Comparison of ENCODE assay signal across 16 cellular contexts in the genomic region with DNA sequence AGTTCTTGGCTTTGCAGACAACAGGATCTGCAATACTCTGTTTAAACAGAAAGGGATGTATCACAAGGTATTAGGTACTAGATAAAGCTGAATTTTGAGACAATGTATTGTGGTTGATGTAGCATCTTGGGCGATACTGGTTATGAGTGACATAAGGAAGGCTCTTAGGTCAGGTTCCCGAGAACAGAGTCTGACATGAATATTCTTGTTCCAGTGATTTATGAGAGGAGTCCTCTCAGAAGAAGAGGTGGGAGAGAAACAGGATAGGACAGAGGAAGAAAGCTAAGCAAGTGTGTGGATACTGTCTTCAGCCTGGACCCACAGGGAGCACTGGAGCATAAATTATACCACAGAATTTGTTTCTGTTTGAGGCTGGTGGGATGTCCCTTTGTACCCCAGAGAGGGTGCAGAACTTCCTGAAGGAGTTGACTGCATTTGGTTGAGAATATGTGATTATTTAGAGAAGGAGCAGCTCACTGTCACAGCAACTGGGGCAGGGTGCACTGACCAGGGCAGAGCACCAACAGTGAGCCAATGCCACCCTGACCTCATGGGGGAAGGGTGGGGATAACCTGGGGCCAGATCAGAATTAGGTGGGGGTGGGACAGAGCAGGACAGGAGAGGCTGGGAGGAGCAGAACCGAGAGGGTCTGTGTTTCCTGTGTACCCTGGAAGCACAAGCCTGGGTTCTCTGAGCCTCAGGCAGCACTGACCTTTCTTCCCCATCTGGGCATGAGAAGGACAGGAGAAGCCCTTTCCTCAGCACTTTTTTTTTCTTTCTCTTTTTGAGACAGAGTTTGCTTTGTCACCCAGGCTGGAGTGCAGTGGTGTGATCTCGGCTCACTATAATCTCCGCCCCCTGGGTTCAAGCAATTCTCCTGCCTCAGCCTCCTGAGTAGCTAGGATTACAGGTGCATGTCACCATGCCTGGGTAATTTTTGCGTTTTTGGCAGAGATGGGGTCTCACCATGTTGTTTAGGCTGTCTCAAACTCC. TPM values are rescaled to one million over a fixed set of nuclear protein-coding genes. Genes with fewer than 3 reads are reported as not detected.
DNase-seq lines count a peak whose midpoint lies in the region; ATAC-seq and TF ChIP-seq lines count a peak whose summit lies in the region.
"Had no signal": no experiment of that assay in that cellular context is flagged by ENCODE, and none has a peak within 500 bp of the region (broad histone marks: within the 10 kb centered on the region; RNA-seq: fewer than 3 reads in every experiment).

No MANE protein-coding gene starts in this region.

- TF ChIP-seq CTCF in OCI-LY3 (IDR thresholded peaks at IDR 0.05; ENCODE audit: low read depth, low read length), result no peak
- no peak for TF ChIP-seq CTCF in liver (IDR thresholded peaks at IDR 0.05; ENCODE audit: low read depth, low read length, missing input control)
- no peak for TF ChIP-seq CTCF in Peyer's patch (IDR thresholded peaks at IDR 0.05)

- 46% methylated on average over 6 of the region's 6 CpGs for WGBS in liver

- peaks cover 63% of the 10 kb centered on the region for H3K4me1 ChIP-seq in BLaER1
- H3K4me1 ChIP-seq in OCI-LY3 (ENCODE audit: low read length), result peaks cover 23% of the 10 kb centered on the region
- H3K4me1 ChIP-seq in liver (ENCODE audit: control insufficient read depth in 4 of 4, insufficient read depth in 4 of 4, low read length in 3 of 4), result peaks cover 4 to 31% (median 26%) of the 10 kb centered on the region in 4 donors
- peaks cover 0 to 8% (median 0%) of the 10 kb centered on the region in 4 donors for H3K4me1 ChIP-seq in Peyer's patch

- H2AFZ ChIP-seq in OCI-LY3 (ENCODE audit: low read depth, low read length), result no peak overlapping the region

- H3K27me3 ChIP-seq in BLaER1 (no peaks in the 10 kb centered on the region), OCI-LY3 (ENCODE audit: low read depth, low read length) (peaks cover 4% of the 10 kb centered on the region; the same call in 1 of the 2 replicates), liver (ENCODE audit: control insufficient read depth in 4 of 4, insufficient read depth in 4 of 4, low read length in 3 of 4) (no peaks in the 10 kb centered on the region), Peyer's patch (no peaks in the 10 kb centered on the region)
- H3K27me3 ChIP-seq: ovary had no signal

- peaks cover 15% of the 10 kb centered on the region for H3K27me3 Mint-ChIP-seq in activated naive CD4-positive, alpha-beta T cell treated with anti-CD3 and anti-CD28 coated beads for 36 hours (ENCODE audit: low read depth)

- DNase-seq in activated naive CD4-positive, alpha-beta T cell treated with anti-CD3 and anti-CD28 coated beads for 36 hours, result no peak
- DNase-seq in stimulated activated CD4-positive, alpha-beta T cell treated with anti-CD3 and anti-CD28 coated beads, Interleukin-4, amount 100 ng/mL, for 1 hour, result no peak
- no peak for DNase-seq in Peyer's patch
- DNase-seq: activated CD4-positive, CD25-positive, alpha-beta regulatory T cell; DMS 273 treated with DMSO at 0.1 percent for 48 hours; midbrain; NCI-H1092 treated with DMSO at 0.1 percent for 48 hours; ovary; SW 1271 had no signal

- H3K36me3 ChIP-seq in BLaER1 (no peaks in the 10 kb centered on the region), OCI-LY3 (replicated peaks; ENCODE audit: low read depth, low read length) (no peaks in the 10 kb centered on the region), liver (ENCODE audit: control insufficient read depth in 4 of 4, insufficient read depth in 3 of 4, low read depth in 1 of 4, low read length in 3 of 4) (no peaks in the 10 kb centered on the region), Peyer's patch (no peaks in the 10 kb centered on the region)
- H3K36me3 ChIP-seq: ovary had no signal

- H3K4me1 Mint-ChIP-seq in activated naive CD4-positive, alpha-beta T cell treated with anti-CD3 and anti-CD28 coated beads for 36 hours (ENCODE audit: low read depth), result peaks cover 2% of the 10 kb centered on the region
- H3K4me1 Mint-ChIP-seq: central memory CD8-positive, alpha-beta T cell had no signal

- H3K4me3 ChIP-seq in BLaER1 (peak overlapping the region; percentile 57), OCI-LY3 (ENCODE audit: low read length) (0 out of 2 replicates have a peak overlapping the region, but pooled peaks have one; percentile 10), liver (ENCODE audit: low read depth in 1 of 3, low read length in 3 of 3) (no peak overlapping the region), Peyer's patch (no peak overlapping the region)
- H3K4me3 ChIP-seq: ovary had no signal

- CTCF ChIA-PET in activated naive CD4-positive, alpha-beta T cell treated with anti-CD3 and anti-CD28 coated beads for 36 hours (lab: Charles Lee), result interaction anchor here (0.6 to 1.7 kb wide), 2 partner anchors 19 to 20 kb away, joined by 3 to 6 read pairs; no protein-coding TSS in a partner anchor

- peak overlapping the region; percentile 83 for H3K27ac ChIP-seq in BLaER1
- no peak overlapping the region for H3K27ac ChIP-seq in OCI-LY3 (ENCODE audit: low read length)
- peak overlapping the region; percentile 35 to 61 for H3K27ac ChIP-seq in liver (ENCODE audit: low read depth in 1 of 2, low read length in 2 of 2)
- H3K27ac ChIP-seq in Peyer's patch, result peak overlapping the region in 1 of 4 donors; percentile 38
- H3K27ac ChIP-seq: ovary had no signal

- peak overlapping the region; percentile 57 for H3K9ac ChIP-seq in BLaER1
- no peak overlapping the region for H3K9ac ChIP-seq in OCI-LY3 (ENCODE audit: low read length)
- H3K9ac ChIP-seq in liver (ENCODE audit: low read depth in 1 of 2, low read length in 2 of 2), result no peak overlapping the region

- H4K20me1 ChIP-seq in BLaER1, result no peaks in the 10 kb centered on the region
- no peaks in the 10 kb centered on the region for H4K20me1 ChIP-seq in OCI-LY3 (ENCODE audit: insufficient read depth, low read length)

- peak; percentile 38 for ATAC-seq in GM18505 (IDR thresholded peaks at IDR 0.05; ENCODE audit: unreplicated experiment)
- ATAC-seq in GM18870 (IDR thresholded peaks at IDR 0.05; ENCODE audit: unreplicated experiment), result no peak

- TF ChIP-seq POLR2A in GM18505 (IDR thresholded peaks at IDR 0.05; ENCODE audit: borderline replicate concordance, extremely low read depth, insufficient read depth, insufficient read length) (no peak), Peyer's patch (IDR thresholded peaks at IDR 0.05) (no peak)

- no peaks in the 10 kb centered on the region for H3K9me3 Mint-ChIP-seq in activated naive CD4-positive, alpha-beta T cell treated with anti-CD3 and anti-CD28 coated beads for 36 hours
- H3K9me3 Mint-ChIP-seq: activated naive CD4-positive, alpha-beta T cell treated with anti-CD3 and anti-CD28 coated beads, Interleukin-2, amount 50 U/mL, for 24 hours; central memory CD8-positive, alpha-beta T cell had no signal

- H3K9me3 ChIP-seq in BLaER1 (peaks cover 5% of the 10 kb centered on the region; the same call in 1 of the 2 replicates), OCI-LY3 (ENCODE audit: insufficient read depth, low read length) (no peaks in the 10 kb centered on the region), liver (ENCODE audit: control insufficient read depth in 4 of 4, low read length in 3 of 4) (no peaks in the 10 kb centered on the region), Peyer's patch (no peaks in the 10 kb centered on the region)
- H3K9me3 ChIP-seq: ovary had no signal

- peak overlapping the region; percentile 99 for H3K4me2 ChIP-seq in BLaER1
- H3K4me2 ChIP-seq in OCI-LY3 (ENCODE audit: low read length), result peak overlapping the region; percentile 70

- TF ChIP-seq RAD21 in liver (IDR thresholded peaks at IDR 0.05), result no peak

- H3K79me2 ChIP-seq in OCI-LY3 (ENCODE audit: low read length), result no peaks in the 10 kb centered on the region

- intact Hi-C loops in activated naive CD4-positive, alpha-beta T cell treated with anti-CD3 and anti-CD28 coated beads for 36 hours (cut with micrococcal nuclease), result no loop called here

- H3K4me3 Mint-ChIP-seq in activated naive CD4-positive, alpha-beta T cell treated with anti-CD3 and anti-CD28 coated beads for 36 hours, result no peak overlapping the region
- H3K4me3 Mint-ChIP-seq: activated naive CD4-positive, alpha-beta T cell treated with anti-CD3 and anti-CD28 coated beads, Interleukin-2, amount 50 U/mL, for 24 hours; central memory CD8-positive, alpha-beta T cell had no signal

- H3K27ac Mint-ChIP-seq in activated naive CD4-positive, alpha-beta T cell treated with anti-CD3 and anti-CD28 coated beads for 36 hours, result no peak overlapping the region
- H3K27ac Mint-ChIP-seq: activated naive CD4-positive, alpha-beta T cell treated with anti-CD3 and anti-CD28 coated beads, Interleukin-2, amount 50 U/mL, for 24 hours had no signal

- no peaks in the 10 kb centered on the region for H3K36me3 Mint-ChIP-seq in activated naive CD4-positive, alpha-beta T cell treated with anti-CD3 and anti-CD28 coated beads for 36 hours (ENCODE audit: low read depth)

TF ChIP-seq in liver, 16 proteins besides CTCF, POLR2A, EP300 and RAD21 (continues in another document):
- TF ChIP-seq NR2F2 (IDR thresholded peaks at IDR 0.05), result peak; percentile 18
- TF ChIP-seq TAF1 (conservative IDR thresholded peaks at IDR 0.05), result no peak
- TF ChIP-seq HNF4A (conservative IDR thresholded peaks at IDR 0.05), result peak; percentile 64 to 72
- no peak for TF ChIP-seq YY1 (IDR thresholded peaks at IDR 0.05)
- TF ChIP-seq JUND (IDR thresholded peaks at IDR 0.05), result no peak
- TF ChIP-seq, protein P1, sequence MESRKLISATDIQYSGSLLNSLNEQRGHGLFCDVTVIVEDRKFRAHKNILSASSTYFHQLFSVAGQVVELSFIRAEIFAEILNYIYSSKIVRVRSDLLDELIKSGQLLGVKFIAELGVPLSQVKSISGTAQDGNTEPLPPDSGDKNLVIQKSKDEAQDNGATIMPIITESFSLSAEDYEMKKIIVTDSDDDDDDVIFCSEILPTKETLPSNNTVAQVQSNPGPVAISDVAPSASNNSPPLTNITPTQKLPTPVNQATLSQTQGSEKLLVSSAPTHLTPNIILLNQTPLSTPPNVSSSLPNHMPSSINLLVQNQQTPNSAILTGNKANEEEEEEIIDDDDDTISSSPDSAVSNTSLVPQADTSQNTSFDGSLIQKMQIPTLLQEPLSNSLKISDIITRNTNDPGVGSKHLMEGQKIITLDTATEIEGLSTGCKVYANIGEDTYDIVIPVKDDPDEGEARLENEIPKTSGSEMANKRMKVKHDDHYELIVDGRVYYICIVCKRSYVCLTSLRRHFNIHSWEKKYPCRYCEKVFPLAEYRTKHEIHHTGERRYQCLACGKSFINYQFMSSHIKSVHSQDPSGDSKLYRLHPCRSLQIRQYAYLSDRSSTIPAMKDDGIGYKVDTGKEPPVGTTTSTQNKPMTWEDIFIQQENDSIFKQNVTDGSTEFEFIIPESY (IDR thresholded peaks at IDR 0.05), result no peak
- TF ChIP-seq EGR1 (IDR thresholded peaks at IDR 0.05; ENCODE audit: low read depth in 2 of 2), result no peak
- no peak for TF ChIP-seq FOXA1 (IDR thresholded peaks at IDR 0.05)

RNA-seq across cellular contexts. Expression of gene SLC6A9, which starts 36.3 kb away (rescaled TPM):
- total RNA-seq in liver (10 to 100 TPM in 1 of 2 donors, 1 to 10 TPM in 1; 1.0 to 47.7 TPM), Peyer's patch (10 to 100 TPM in 2 of 4 donors, 1 to 10 TPM in 2; 8.8 to 19.0 (median 11.5) TPM)
- 1 to 10 TPM in 1 of 2 donors, under 1 TPM in 1; 0.57 to 6.1 TPM for polyA plus RNA-seq in liver
- total RNA-seq in activated naive CD4-positive, alpha-beta T cell treated with anti-CD3 and anti-CD28 coated beads for 36 hours, result 10 to 100 TPM; 10.2 to 11.1 TPM

RNA-seq across cellular contexts. Expression of gene KLF17, which starts 51.1 kb away (rescaled TPM):
- total RNA-seq in liver (not detected), Peyer's patch (not detected)
- not detected for polyA plus RNA-seq in liver
- not detected for total RNA-seq in activated naive CD4-positive, alpha-beta T cell treated with anti-CD3 and anti-CD28 coated beads for 36 hours

Comparison
In these comparisons a context has a peak if more than half of its experiments do, and no peak if none do; other contexts are left out.
1. H3K4me3 ChIP-seq: peak in BLaER1 (single experiment) and OCI-LY3 (single experiment); none in liver (0 of 3) and Peyer's patch (0 of 4).